In the genomic region with DNA sequence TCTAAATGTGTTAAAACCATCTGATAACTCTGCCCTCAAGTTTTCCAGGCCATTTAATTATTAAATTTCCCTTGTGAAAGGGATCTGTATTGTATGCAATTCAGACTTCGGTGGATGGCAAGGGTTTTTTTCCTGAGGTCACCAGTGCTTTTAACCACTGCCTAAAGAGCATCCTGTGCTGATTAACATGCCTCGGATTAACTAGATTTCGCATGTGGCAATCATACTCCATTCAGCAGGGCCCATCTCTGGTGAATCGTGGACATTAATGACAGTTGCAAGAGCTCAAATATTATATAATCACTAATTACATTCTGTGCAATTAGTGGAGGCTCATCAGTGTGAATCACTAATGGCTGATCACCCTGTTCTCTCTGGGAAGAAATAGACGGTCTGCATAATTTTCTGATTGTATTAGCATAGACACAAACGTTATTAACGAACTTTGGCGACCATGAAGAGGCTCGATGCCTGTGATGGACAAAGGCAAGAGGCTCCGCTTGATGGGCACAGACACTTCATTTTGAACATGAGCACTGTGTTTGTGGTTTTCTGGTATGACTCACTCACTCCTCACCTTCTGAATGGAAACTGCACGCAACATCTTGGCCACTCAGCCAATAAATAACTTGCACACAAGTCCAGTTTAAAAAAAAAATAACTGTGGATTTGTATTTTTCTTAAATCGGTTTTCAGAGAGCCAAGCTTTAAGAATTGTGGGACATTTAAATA, we compare ENCODE assay signal across 10 cellular contexts. TPM values are rescaled to one million over a fixed set of nuclear protein-coding genes. Genes with fewer than 3 reads are reported as not detected.
DNase-seq lines count a peak whose midpoint lies in the region; ATAC-seq and TF ChIP-seq lines count a peak whose summit lies in the region.
"Had no signal": no experiment of that assay in that cellular context is flagged by ENCODE, and none has a peak within 500 bp of the region (broad histone marks: within the 10 kb centered on the region; RNA-seq: fewer than 3 reads in every experiment).

No MANE protein-coding gene starts in this region.

- peaks cover 0 to 33% (median 0%) of the 10 kb centered on the region in 3 donors for H3K27me3 ChIP-seq in stomach
- peaks cover 0 to 26% of the 10 kb centered on the region in 2 donors for H3K27me3 ChIP-seq in left lung

- DNase-seq in RPMI7951 (ENCODE audit: low read depth) (peak; percentile 90), posterior cingulate gyrus (no peak), stomach (no peak), NCI-H2196 treated with DMSO at 0.1 percent for 48 hours (lab: John Stamatoyannopoulos, UW; ENCODE audit: unreplicated experiment) (no peak), left lung (no peak)
- DNase-seq: GDM1 had no signal

- H3K27ac ChIP-seq in stomach: no peak overlapping the region
- H3K27ac ChIP-seq in left lung: no peak overlapping the region

- H3K36me3 ChIP-seq in stomach (no peaks in the 10 kb centered on the region), left lung (no peaks in the 10 kb centered on the region)

- H3K9me3 ChIP-seq in stomach (no peaks in the 10 kb centered on the region), left lung (no peaks in the 10 kb centered on the region)

- peak; percentile 99 for ATAC-seq in GM18498 (IDR thresholded peaks at IDR 0.05; ENCODE audit: unreplicated experiment)
- peak; percentile 94 for ATAC-seq in GM21423 (IDR thresholded peaks at IDR 0.05; ENCODE audit: unreplicated experiment)
- peak; percentile 98 for ATAC-seq in HG03175 (IDR thresholded peaks at IDR 0.05; ENCODE audit: unreplicated experiment)
- no peak for ATAC-seq in left lung

- TF ChIP-seq EP300 in stomach (IDR thresholded peaks at IDR 0.05): no peak

- no peaks in the 10 kb centered on the region for H3K4me1 ChIP-seq in stomach
- H3K4me1 ChIP-seq in left lung: no peaks in the 10 kb centered on the region

- no peak for TF ChIP-seq POLR2A in stomach (IDR thresholded peaks at IDR 0.05)

- H3K4me3 ChIP-seq in stomach: no peak overlapping the region
- H3K4me3 ChIP-seq in left lung: no peak overlapping the region

- intact Hi-C loops in posterior cingulate gyrus (cut with DNase I): no loop called here
- intact Hi-C loops in stomach (cut with DNase I; ENCODE audit: low total_unique reads): no loop called here
- intact Hi-C loops in left lung (cut with DNase I): no loop called here

- WGBS in stomach, 5 donors: 69 to 84% (median 74%) methylated on average over 12 of the region's 12 CpGs

- TF ChIP-seq CTCF in stomach (IDR thresholded peaks at IDR 0.05): no peak
- no peak for TF ChIP-seq CTCF in left lung (IDR thresholded peaks at IDR 0.05)

RNA-seq across cellular contexts. Expression of gene LINC00237, which starts 31.4 kb away (rescaled TPM):
- not detected in 2 replicates for total RNA-seq in RPMI7951 (2014; rRNA removed; shearing (Covaris generic))
- total RNA-seq in stomach: not detected
- not detected for polyA plus RNA-seq in stomach
- not detected for total RNA-seq in left lung
- polyA plus RNA-seq: neural cell had no signal

RNA-seq across cellular contexts. Expression of gene KIZ, which starts 51.1 kb away (rescaled TPM):
- total RNA-seq in RPMI7951 (2014; rRNA removed; shearing (Covaris generic)): 13.0 and 15.7 TPM in 2 replicates
- total RNA-seq in stomach: 10 to 100 TPM; 11.7 to 23.2 (median 16.8) TPM
- polyA plus RNA-seq in stomach: 10 to 100 TPM; 13.1 to 38.2 (median 13.4) TPM
- 10 to 100 TPM; 10.4 to 20.5 TPM for total RNA-seq in left lung
